ENCODE assay signal across 8 cellular contexts in genomic region chr7:5365976-5366625, GRCh38. TPM values are rescaled to one million over a fixed set of nuclear protein-coding genes. Genes with fewer than 3 reads are reported as not detected.
DNase-seq lines count a peak whose midpoint lies in the region; TF ChIP-seq lines count a peak whose summit lies in the region.
"Not testable (repeated sequence)": the region's sequence is repeated elsewhere in the genome, so short reads cannot be mapped to it uniquely, and the experiment has no call there.

No MANE protein-coding gene starts in this region.

- intact Hi-C loops in activated T-helper 2 cell treated with anti-CD3 and anti-CD28 coated beads, Interferon-gamma antibody, Interleukin-2, Interleukin-4, amounts not matched to agents 10 μg/mL and 5 μg/mL and 100 μg/mL, durations not matched to agents 14 hours and 24 hours and 36 hours (cut with micrococcal nuclease): loop anchor here (2.0 kb wide), 1 partner anchor 31 kb away; no protein-coding TSS in a partner anchor

- not testable (repeated sequence) for H3K4me3 Mint-ChIP-seq in activated T-helper 2 cell treated with anti-CD3 and anti-CD28 coated beads, Interferon-gamma antibody, Interleukin-2, Interleukin-4, amounts not matched to agents 10 μg/mL and 5 μg/mL and 100 μg/mL, durations not matched to agents 14 hours and 24 hours and 36 hours (ENCODE audit: low read depth); nephron progenitor cell

- H3K36me3 Mint-ChIP-seq in activated T-helper 2 cell treated with anti-CD3 and anti-CD28 coated beads, Interferon-gamma antibody, Interleukin-2, Interleukin-4, amounts not matched to agents 10 μg/mL and 5 μg/mL and 100 μg/mL, durations not matched to agents 14 hours and 24 hours and 36 hours (ENCODE audit: low read depth): peaks cover 40% of the 10 kb centered on the region
- peaks cover 43% of the 10 kb centered on the region for H3K36me3 Mint-ChIP-seq in nephron progenitor cell (ENCODE audit: low read depth)

- not testable (repeated sequence) for H3K4me3 ChIP-seq in HAP-1; fibroblast of the aortic adventitia (ENCODE audit: low read depth, low read length)

- not testable (repeated sequence) for H3K27me3 ChIP-seq in HAP-1 (ENCODE audit: low read depth)

- peaks cover 16% of the 10 kb centered on the region for H3K4me1 Mint-ChIP-seq in activated T-helper 2 cell treated with anti-CD3 and anti-CD28 coated beads, Interferon-gamma antibody, Interleukin-2, Interleukin-4, amounts not matched to agents 10 μg/mL and 5 μg/mL and 100 μg/mL, durations not matched to agents 14 hours and 24 hours and 36 hours (ENCODE audit: low read depth)
- not testable (repeated sequence) for H3K4me1 Mint-ChIP-seq in nephron progenitor cell

- DNase-seq in DMS53 (lab: John Stamatoyannopoulos, UW): peak; percentile 82
- DNase-seq in HAP-1 (ENCODE audit: low spot score in 2 of 2): peak; percentile 49 to 81
- peak; percentile 74 for DNase-seq in NCI-H1105 treated with DMSO at 0.1 percent for 48 hours (lab: John Stamatoyannopoulos, UW)
- DNase-seq in SK-MEL-5 (ENCODE audit: low read depth, low spot score): peak; percentile 94
- DNase-seq in activated T-helper 2 cell treated with anti-CD3 and anti-CD28 coated beads, Interferon-gamma antibody, Interleukin-2, Interleukin-4, amounts not matched to agents 10 μg/mL and 5 μg/mL and 100 μg/mL, durations not matched to agents 14 hours and 24 hours and 36 hours (ENCODE audit: low spot score): peak; percentile 54
- peak; percentile 79 for DNase-seq in fibroblast of the aortic adventitia (ENCODE audit: low read depth)
- DNase-seq in nephron progenitor cell: peak; percentile 65
- peak; percentile 14 to 79 (median 54) for DNase-seq in stimulated activated naive CD4-positive, alpha-beta T cell (lab: John Stamatoyannopoulos, UW)

- not testable (repeated sequence) for H3K27me3 Mint-ChIP-seq in activated T-helper 2 cell treated with anti-CD3 and anti-CD28 coated beads, Interferon-gamma antibody, Interleukin-2, Interleukin-4, amounts not matched to agents 10 μg/mL and 5 μg/mL and 100 μg/mL, durations not matched to agents 14 hours and 24 hours and 36 hours (ENCODE audit: low read depth); nephron progenitor cell (ENCODE audit: low read depth, poor library complexity)

- peak overlapping the region; percentile 18 for H3K27ac Mint-ChIP-seq in activated T-helper 2 cell treated with anti-CD3 and anti-CD28 coated beads, Interferon-gamma antibody, Interleukin-2, Interleukin-4, amounts not matched to agents 10 μg/mL and 5 μg/mL and 100 μg/mL, durations not matched to agents 14 hours and 24 hours and 36 hours
- peak overlapping the region; percentile 20 for H3K27ac Mint-ChIP-seq in nephron progenitor cell

- H3K9me3 Mint-ChIP-seq in activated T-helper 2 cell treated with anti-CD3 and anti-CD28 coated beads, Interferon-gamma antibody, Interleukin-2, Interleukin-4, amounts not matched to agents 10 μg/mL and 5 μg/mL and 100 μg/mL, durations not matched to agents 14 hours and 24 hours and 36 hours; nephron progenitor cell: not testable (repeated sequence)

- peak; percentile 90 for TF ChIP-seq CTCF in fibroblast of the aortic adventitia (IDR thresholded peaks at IDR 0.05; ENCODE audit: insufficient read depth, low read length)
- TF ChIP-seq CTCF in nephron progenitor cell (IDR thresholded peaks at IDR 0.05): peak; percentile 74

- in situ Hi-C loops in HAP-1 (cut with MboI; ENCODE audit: low sequenced_read_pairs): loop anchor here (25.0 kb wide), 1 partner anchor 321 kb away; no protein-coding TSS in a partner anchor
- in situ Hi-C loops in SK-MEL-5 (cut with HindIII; ENCODE audit: low pct_unique_long_range_greater_than_20kb, low sequenced_read_pairs): not testable (repeated sequence)

- not testable (repeated sequence) for H3K4me1 ChIP-seq in HAP-1

- H3K9me3 ChIP-seq in HAP-1: not testable (repeated sequence)

- peaks cover 30% of the 10 kb centered on the region for H3K36me3 ChIP-seq in HAP-1 (replicated peaks)

RNA-seq across cellular contexts. Expression of gene TNRC18, which starts 57.5 kb away (rescaled TPM):
- 40.8 and 44.4 TPM in 2 replicates for total RNA-seq in SK-MEL-5 (2014; rRNA removed; shearing (Covaris generic))
- 245 and 313 TPM in 2 replicates for polyA plus RNA-seq in SK-MEL-5 (2015; cell fraction: cytosol; rRNA removed)
- 106 and 120 TPM in 2 replicates for polyA plus RNA-seq in SK-MEL-5 (2015; cell fraction: nucleus; rRNA removed)
- total RNA-seq in activated T-helper 2 cell treated with anti-CD3 and anti-CD28 coated beads, Interferon-gamma antibody, Interleukin-2, Interleukin-4, amounts not matched to agents 10 μg/mL and 5 μg/mL and 100 μg/mL, durations not matched to agents 14 hours and 24 hours and 36 hours: 47.3 and 52.7 TPM in 2 replicates
- total RNA-seq in fibroblast of the aortic adventitia (ENCODE audit: low replicate concordance): 57.8 and 155 TPM in 2 replicates
